Comparison of ENCODE assay signal across 11 cellular contexts in genomic region chr14:23376477-23377200, GRCh38. TPM values are rescaled to one million over a fixed set of nuclear protein-coding genes. Genes with fewer than 3 reads are reported as not detected.
DNase-seq lines count a peak whose midpoint lies in the region; ATAC-seq and TF ChIP-seq lines count a peak whose summit lies in the region.
"Had no signal": no experiment of that assay in that cellular context is flagged by ENCODE, and none has a peak within 500 bp of the region (broad histone marks: within the 10 kb centered on the region; RNA-seq: fewer than 3 reads in every experiment).

Gene CMTM5, plus strand, starts transcription at chr14:23377046. Its CDS starts 206 bp downstream, at chr14:23377252.

- H3K27ac Mint-ChIP-seq in natural killer cell, result no peak within 1 kb of the TSS

- no peaks in the 10 kb centered on the region for H3K36me3 ChIP-seq in stomach smooth muscle (ENCODE audit: control insufficient read depth in 2 of 2, insufficient read depth in 2 of 2, low read length in 2 of 2)
- H3K36me3 ChIP-seq: neutrophil, WERI-Rb-1 had no signal

- H3K27me3 ChIP-seq in layer of hippocampus (ENCODE audit: control insufficient read depth, insufficient read depth, low read length), result no peaks in the 10 kb centered on the region
- peaks cover 2 to 3% of the 10 kb centered on the region in 2 donors for H3K27me3 ChIP-seq in stomach smooth muscle (ENCODE audit: control insufficient read depth in 1 of 2, insufficient read depth in 2 of 2, low read length in 2 of 2)

- H3K4me1 Mint-ChIP-seq in natural killer cell, result no peaks in the 10 kb centered on the region

- no peaks in the 10 kb centered on the region for H3K9me3 ChIP-seq in stomach smooth muscle (ENCODE audit: control insufficient read depth in 2 of 2, low read length in 2 of 2)
- H3K9me3 ChIP-seq: neutrophil had no signal

- H3K4me3 Mint-ChIP-seq in natural killer cell, result no peak within 1 kb of the TSS

- peak within 1 kb of the TSS in 1 of 2 donors; percentile 62 for H3K4me3 ChIP-seq in stomach smooth muscle (ENCODE audit: low read length in 2 of 2)

- DNase-seq in NCI-H524 (lab: John Stamatoyannopoulos, UW) (peak; percentile 85 to 91), cerebellar cortex (ENCODE audit: low spot score) (peak; percentile 30), GM10248 (ENCODE audit: extremely low spot score) (no peak), NCI-H2196 (lab: John Stamatoyannopoulos, UW; ENCODE audit: unreplicated experiment) (no peak), natural killer cell (no peak)
- DNase-seq: DMS79 treated with DMSO at 0.1 percent for 48 hours; effector CD4-positive, alpha-beta T cell; WERI-Rb-1 had no signal

- CTCF ChIA-PET in GM10248 (lab: Yijun Ruan, JAX), result interaction anchor here (1.1 to 5.5 kb wide), 5 partner anchors 12 to 256 kb away, joined by 3 to 54 read pairs (median 11); no protein-coding TSS in a partner anchor

- H3K4me1 ChIP-seq in stomach smooth muscle (ENCODE audit: control insufficient read depth, insufficient read depth, low read length), result peaks cover 3% of the 10 kb centered on the region

- H3K27ac ChIP-seq in layer of hippocampus (ENCODE audit: low read depth, low read length), result peak within 1 kb of the TSS; percentile 94
- H3K27ac ChIP-seq in stomach smooth muscle (ENCODE audit: low read length), result peak within 1 kb of the TSS; percentile 46
- H3K27ac ChIP-seq: neutrophil, WERI-Rb-1 had no signal

- intact Hi-C loops in natural killer cell (cut with micrococcal nuclease), result no loop called here

- H3K27me3 Mint-ChIP-seq in natural killer cell (ENCODE audit: low read depth in 2 of 2), result peaks cover 2 to 4% of the 10 kb centered on the region in 2 donors

- ATAC-seq in natural killer cell, result no peak

- no peaks in the 10 kb centered on the region for H3K36me3 Mint-ChIP-seq in natural killer cell

- peak within 1 kb of the TSS; percentile 28 to 47 for H3K9ac ChIP-seq in stomach smooth muscle (ENCODE audit: low read length in 2 of 2)

- TF ChIP-seq CTCF in GM10248 (IDR thresholded peaks at IDR 0.05; ENCODE audit: control extremely low read depth, extremely low read depth, low read depth, missing control alignments) (no peak), natural killer cell (IDR thresholded peaks at IDR 0.05) (no peak)

- POLR2A ChIA-PET in GM10248 (lab: Yijun Ruan, JAX), result no interaction called here

- H3K9me3 Mint-ChIP-seq in natural killer cell, result no peaks in the 10 kb centered on the region

RNA-seq across cellular contexts. Expression of gene CMTM5, which starts in this region (rescaled TPM):
- 1 to 10 TPM in 2 of 3 donors, not detected in 1; 2.9 to 4.5 TPM for total RNA-seq in natural killer cell

Comparison
In these comparisons a context has a peak if more than half of its experiments do, and no peak if none do; other contexts are left out.
1. DNase-seq: peak in NCI-H524 (2 of 2) and cerebellar cortex (single experiment); none in GM10248 (single experiment), NCI-H2196 (single experiment) and natural killer cell (single experiment).